ENCODE assay signal across 1 cellular context in genomic region chr2:145692971-145693478, GRCh38.
TF ChIP-seq lines count a peak whose summit lies in the region.

No MANE protein-coding gene starts in this region.

TF ChIP-seq in K562, 482 proteins besides CTCF, POLR2A, EP300 and RAD21 (continued from another document and continues in another):
- no peak for TF ChIP-seq ZNF512 (tag; IDR thresholded peaks at IDR 0.05)
- no peak for TF ChIP-seq ZNF586 (CRISPR knock-in tag; conservative IDR thresholded peaks at IDR 0.05)
- peak; percentile 25; the same call in 1 of the 2 replicates for TF ChIP-seq ETV5 (CRISPR knock-in tag; IDR thresholded peaks at IDR 0.05; ENCODE audit: low read depth)
- no peak for TF ChIP-seq NFIX (CRISPR knock-in tag; IDR thresholded peaks at IDR 0.05; ENCODE audit: low read depth)
- TF ChIP-seq PHTF2 (CRISPR knock-in tag; IDR thresholded peaks at IDR 0.05): no peak
- TF ChIP-seq EZH2 (IDR thresholded peaks at IDR 0.05; ENCODE audit: borderline replicate concordance, low read depth, low read length): no peak
- TF ChIP-seq ZNF197 (CRISPR knock-in tag; IDR thresholded peaks at IDR 0.05; ENCODE audit: low read depth): peak; percentile 37; the same call in 1 of the 2 replicates
- no peak; the same call in 1 of the 2 replicates for TF ChIP-seq ETS1 (conservative IDR thresholded peaks at IDR 0.05; ENCODE audit: control insufficient read depth, low read depth, low read length)
- no peak for TF ChIP-seq HDGF (IDR thresholded peaks at IDR 0.05)
- TF ChIP-seq ZBTB11 (CRISPR knock-in tag; IDR thresholded peaks at IDR 0.05): peak in 1 of 3 experiments; percentile 49; a peak in 1 of 6 replicates
- no peak for TF ChIP-seq ZNF384 (IDR thresholded peaks at IDR 0.05; ENCODE audit: low read depth, low read length)
- peak; percentile 94 for TF ChIP-seq MTA2 (IDR thresholded peaks at IDR 0.05; ENCODE audit: low read depth)
- TF ChIP-seq EP400 (IDR thresholded peaks at IDR 0.05): peak; percentile 77
- peak; percentile 75; the same call in 1 of the 2 replicates for TF ChIP-seq ZBTB43 (CRISPR knock-in tag; IDR thresholded peaks at IDR 0.05)
- TF ChIP-seq ZNF639 (CRISPR knock-in tag; conservative IDR thresholded peaks at IDR 0.05 in 1 of 2, IDR thresholded peaks at IDR 0.05 in 1 of 2): no peak
- TF ChIP-seq RBM25 (IDR thresholded peaks at IDR 0.05; ENCODE audit: low read depth, low read length, severe bottlenecking): no peak
- no peak for TF ChIP-seq STAG1 (CRISPR knock-in tag; IDR thresholded peaks at IDR 0.05; ENCODE audit: borderline replicate concordance)
- peak; percentile 64; the same call in 1 of the 2 replicates for TF ChIP-seq ATF4 (CRISPR knock-in tag; IDR thresholded peaks at IDR 0.05)
- TF ChIP-seq TAF9B (IDR thresholded peaks at IDR 0.05; ENCODE audit: partially characterized antibody): peak; percentile 60
- peak; percentile 95 for TF ChIP-seq CC2D1A (IDR thresholded peaks at IDR 0.05)
- TF ChIP-seq FOXA1 (IDR thresholded peaks at IDR 0.05; ENCODE audit: borderline replicate concordance): no peak
- TF ChIP-seq HLTF (IDR thresholded peaks at IDR 0.05): peak; percentile 65; the same call in 1 of the 2 replicates
- peak; percentile 78 for TF ChIP-seq MAFG (tag; conservative IDR thresholded peaks at IDR 0.05)
- no peak for TF ChIP-seq ELF4 (CRISPR knock-in tag; IDR thresholded peaks at IDR 0.05)
- no peak for TF ChIP-seq ILK (tag; IDR thresholded peaks at IDR 0.05; ENCODE audit: borderline replicate concordance, low read depth)
- TF ChIP-seq ZKSCAN3 (CRISPR knock-in tag; IDR thresholded peaks at IDR 0.05): no peak
- TF ChIP-seq LARP7 (IDR thresholded peaks at IDR 0.05): no peak
- TF ChIP-seq CAMTA2 (CRISPR knock-in tag; conservative IDR thresholded peaks at IDR 0.05): no peak
- no peak for TF ChIP-seq CHD1 (IDR thresholded peaks at IDR 0.05; ENCODE audit: low read length)
- no peak for TF ChIP-seq ZNF511 (CRISPR knock-in tag; IDR thresholded peaks at IDR 0.05)
- no peak for TF ChIP-seq ZBTB34 (CRISPR knock-in tag; IDR thresholded peaks at IDR 0.05)
- TF ChIP-seq ZNF830 (CRISPR knock-in tag; IDR thresholded peaks at IDR 0.05): no peak
- peak; percentile 61; the same call in 1 of the 2 replicates for TF ChIP-seq ARID3A (IDR thresholded peaks at IDR 0.05; ENCODE audit: borderline replicate concordance, low read depth, low read length)
- TF ChIP-seq ZC3H8 (IDR thresholded peaks at IDR 0.05): no peak
- no peak for TF ChIP-seq E2F1 (CRISPR knock-in tag; IDR thresholded peaks at IDR 0.05)
- no peak for TF ChIP-seq E2F5 (CRISPR knock-in tag; IDR thresholded peaks at IDR 0.05)
- TF ChIP-seq FOSL1 (tag; conservative IDR thresholded peaks at IDR 0.05): peak; percentile 95
- no peak for TF ChIP-seq ZNF785 (CRISPR knock-in tag; IDR thresholded peaks at IDR 0.05)
- peak; percentile 49 for TF ChIP-seq TAF1 (IDR thresholded peaks at IDR 0.05; ENCODE audit: control insufficient read depth, extremely low read depth, insufficient read depth, low read length, severe bottlenecking)
- TF ChIP-seq NR2C2 (CRISPR knock-in tag; IDR thresholded peaks at IDR 0.05): no peak
- TF ChIP-seq NR2C2 (tag; IDR thresholded peaks at IDR 0.05): peak; percentile 74
- TF ChIP-seq BRD4 (IDR thresholded peaks at IDR 0.05): no peak
- 0 out of 4 replicates have a peak, but pooled peaks of 1 of the 2 experiments have one; percentile 37 for TF ChIP-seq NONO (IDR thresholded peaks at IDR 0.05; ENCODE audit: low read depth in 2 of 2, low read length in 1 of 2)
- no peak for TF ChIP-seq CGGBP1 (CRISPR knock-in tag; IDR thresholded peaks at IDR 0.05)
- no peak for TF ChIP-seq ZNF561 (CRISPR knock-in tag; conservative IDR thresholded peaks at IDR 0.05)
- no peak for TF ChIP-seq SUPT5H (IDR thresholded peaks at IDR 0.05)
- no peak for TF ChIP-seq PTTG1 (tag; IDR thresholded peaks at IDR 0.05; ENCODE audit: low read depth)
- no peak for TF ChIP-seq ZNF707 (CRISPR knock-in tag; conservative IDR thresholded peaks at IDR 0.05)
- TF ChIP-seq BRCA1 (IDR thresholded peaks at IDR 0.05): no peak
- no peak for TF ChIP-seq BRCA1 (CRISPR knock-in tag; IDR thresholded peaks at IDR 0.05)
- TF ChIP-seq POLR2G (IDR thresholded peaks at IDR 0.05; ENCODE audit: low read depth, low read length): no peak
- no peak for TF ChIP-seq ZNF280B (CRISPR knock-in tag; IDR thresholded peaks at IDR 0.05)
